In the genomic region with DNA sequence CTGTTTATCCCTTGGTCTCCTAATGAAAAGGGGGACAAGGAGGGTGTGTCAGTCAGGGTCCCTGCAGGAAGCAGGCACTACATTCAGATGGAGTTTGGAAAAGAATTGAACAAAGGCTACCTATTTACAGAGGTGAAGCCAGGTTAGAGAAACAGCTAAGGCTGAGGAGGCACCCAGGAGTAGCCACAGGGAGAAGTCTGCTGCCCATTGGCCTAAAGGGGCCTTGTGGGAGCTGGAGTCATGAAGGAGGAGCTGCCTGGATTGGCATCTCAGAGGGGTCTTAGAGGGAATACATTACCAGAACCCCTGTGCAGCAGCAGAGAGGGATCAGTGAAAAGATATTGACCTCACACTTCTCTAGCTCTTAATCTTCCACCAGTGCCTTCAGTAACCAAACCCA, we compare ENCODE assay signal across 2 cellular contexts.
TF ChIP-seq lines count a peak whose summit lies in the region.

No MANE protein-coding gene starts in this region.

TF ChIP-seq in GM23338, 12 proteins besides CTCF, POLR2A, EP300 and RAD21 (continued from another document):
- TF ChIP-seq, protein P1, sequence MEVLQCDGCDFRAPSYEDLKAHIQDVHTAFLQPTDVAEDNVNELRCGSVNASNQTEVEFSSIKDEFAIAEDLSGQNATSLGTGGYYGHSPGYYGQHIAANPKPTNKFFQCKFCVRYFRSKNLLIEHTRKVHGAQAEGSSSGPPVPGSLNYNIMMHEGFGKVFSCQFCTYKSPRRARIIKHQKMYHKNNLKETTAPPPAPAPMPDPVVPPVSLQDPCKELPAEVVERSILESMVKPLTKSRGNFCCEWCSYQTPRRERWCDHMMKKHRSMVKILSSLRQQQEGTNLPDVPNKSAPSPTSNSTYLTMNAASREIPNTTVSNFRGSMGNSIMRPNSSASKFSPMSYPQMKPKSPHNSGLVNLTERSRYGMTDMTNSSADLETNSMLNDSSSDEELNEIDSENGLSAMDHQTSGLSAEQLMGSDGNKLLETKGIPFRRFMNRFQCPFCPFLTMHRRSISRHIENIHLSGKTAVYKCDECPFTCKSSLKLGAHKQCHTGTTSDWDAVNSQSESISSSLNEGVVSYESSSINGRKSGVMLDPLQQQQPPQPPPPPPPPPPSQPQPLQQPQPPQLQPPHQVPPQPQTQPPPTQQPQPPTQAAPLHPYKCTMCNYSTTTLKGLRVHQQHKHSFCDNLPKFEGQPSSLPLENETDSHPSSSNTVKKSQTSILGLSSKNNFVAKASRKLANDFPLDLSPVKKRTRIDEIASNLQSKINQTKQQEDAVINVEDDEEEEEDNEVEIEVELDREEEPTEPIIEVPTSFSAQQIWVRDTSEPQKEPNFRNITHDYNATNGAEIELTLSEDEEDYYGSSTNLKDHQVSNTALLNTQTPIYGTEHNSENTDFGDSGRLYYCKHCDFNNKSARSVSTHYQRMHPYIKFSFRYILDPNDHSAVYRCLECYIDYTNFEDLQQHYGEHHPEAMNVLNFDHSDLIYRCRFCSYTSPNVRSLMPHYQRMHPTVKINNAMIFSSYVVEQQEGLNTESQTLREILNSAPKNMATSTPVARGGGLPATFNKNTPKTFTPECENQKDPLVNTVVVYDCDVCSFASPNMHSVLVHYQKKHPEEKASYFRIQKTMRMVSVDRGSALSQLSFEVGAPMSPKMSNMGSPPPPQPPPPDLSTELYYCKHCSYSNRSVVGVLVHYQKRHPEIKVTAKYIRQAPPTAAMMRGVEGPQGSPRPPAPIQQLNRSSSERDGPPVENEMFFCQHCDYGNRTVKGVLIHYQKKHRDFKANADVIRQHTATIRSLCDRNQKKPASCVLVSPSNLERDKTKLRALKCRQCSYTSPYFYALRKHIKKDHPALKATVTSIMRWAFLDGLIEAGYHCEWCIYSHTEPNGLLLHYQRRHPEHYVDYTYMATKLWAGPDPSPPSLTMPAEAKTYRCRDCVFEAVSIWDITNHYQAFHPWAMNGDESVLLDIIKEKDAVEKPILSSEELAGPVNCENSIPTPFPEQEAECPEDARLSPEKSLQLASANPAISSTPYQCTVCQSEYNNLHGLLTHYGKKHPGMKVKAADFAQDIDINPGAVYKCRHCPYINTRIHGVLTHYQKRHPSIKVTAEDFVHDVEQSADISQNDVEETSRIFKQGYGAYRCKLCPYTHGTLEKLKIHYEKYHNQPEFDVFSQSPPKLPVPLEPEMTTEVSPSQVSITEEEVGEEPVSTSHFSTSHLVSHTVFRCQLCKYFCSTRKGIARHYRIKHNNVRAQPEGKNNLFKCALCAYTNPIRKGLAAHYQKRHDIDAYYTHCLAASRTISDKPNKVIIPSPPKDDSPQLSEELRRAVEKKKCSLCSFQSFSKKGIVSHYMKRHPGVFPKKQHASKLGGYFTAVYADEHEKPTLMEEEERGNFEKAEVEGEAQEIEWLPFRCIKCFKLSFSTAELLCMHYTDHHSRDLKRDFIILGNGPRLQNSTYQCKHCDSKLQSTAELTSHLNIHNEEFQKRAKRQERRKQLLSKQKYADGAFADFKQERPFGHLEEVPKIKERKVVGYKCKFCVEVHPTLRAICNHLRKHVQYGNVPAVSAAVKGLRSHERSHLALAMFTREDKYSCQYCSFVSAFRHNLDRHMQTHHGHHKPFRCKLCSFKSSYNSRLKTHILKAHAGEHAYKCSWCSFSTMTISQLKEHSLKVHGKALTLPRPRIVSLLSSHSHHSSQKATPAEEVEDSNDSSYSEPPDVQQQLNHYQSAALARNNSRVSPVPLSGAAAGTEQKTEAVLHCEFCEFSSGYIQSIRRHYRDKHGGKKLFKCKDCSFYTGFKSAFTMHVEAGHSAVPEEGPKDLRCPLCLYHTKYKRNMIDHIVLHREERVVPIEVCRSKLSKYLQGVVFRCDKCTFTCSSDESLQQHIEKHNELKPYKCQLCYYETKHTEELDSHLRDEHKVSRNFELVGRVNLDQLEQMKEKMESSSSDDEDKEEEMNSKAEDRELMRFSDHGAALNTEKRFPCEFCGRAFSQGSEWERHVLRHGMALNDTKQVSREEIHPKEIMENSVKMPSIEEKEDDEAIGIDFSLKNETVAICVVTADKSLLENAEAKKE (CRISPR knock-in tag; IDR thresholded peaks at IDR 0.05), result no peak
- no peak for TF ChIP-seq NANOG (IDR thresholded peaks at IDR 0.05; ENCODE audit: borderline replicate concordance)
- no peak for TF ChIP-seq ZNF114 (CRISPR knock-in tag; IDR thresholded peaks at IDR 0.05)
- TF ChIP-seq POLR2AphosphoS5 (IDR thresholded peaks at IDR 0.05; ENCODE audit: low read depth), result no peak
- TF ChIP-seq, protein P2, sequence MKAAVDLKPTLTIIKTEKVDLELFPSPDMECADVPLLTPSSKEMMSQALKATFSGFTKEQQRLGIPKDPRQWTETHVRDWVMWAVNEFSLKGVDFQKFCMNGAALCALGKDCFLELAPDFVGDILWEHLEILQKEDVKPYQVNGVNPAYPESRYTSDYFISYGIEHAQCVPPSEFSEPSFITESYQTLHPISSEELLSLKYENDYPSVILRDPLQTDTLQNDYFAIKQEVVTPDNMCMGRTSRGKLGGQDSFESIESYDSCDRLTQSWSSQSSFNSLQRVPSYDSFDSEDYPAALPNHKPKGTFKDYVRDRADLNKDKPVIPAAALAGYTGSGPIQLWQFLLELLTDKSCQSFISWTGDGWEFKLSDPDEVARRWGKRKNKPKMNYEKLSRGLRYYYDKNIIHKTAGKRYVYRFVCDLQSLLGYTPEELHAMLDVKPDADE (IDR thresholded peaks at IDR 0.05), result no peak
- TF ChIP-seq ZNF331 (CRISPR knock-in tag; IDR thresholded peaks at IDR 0.05; ENCODE audit: low read depth), result no peak
- TF ChIP-seq EZH2 (IDR thresholded peaks at IDR 0.05; ENCODE audit: low read depth, unreplicated experiment), result no peak
- TF ChIP-seq, protein P3, sequence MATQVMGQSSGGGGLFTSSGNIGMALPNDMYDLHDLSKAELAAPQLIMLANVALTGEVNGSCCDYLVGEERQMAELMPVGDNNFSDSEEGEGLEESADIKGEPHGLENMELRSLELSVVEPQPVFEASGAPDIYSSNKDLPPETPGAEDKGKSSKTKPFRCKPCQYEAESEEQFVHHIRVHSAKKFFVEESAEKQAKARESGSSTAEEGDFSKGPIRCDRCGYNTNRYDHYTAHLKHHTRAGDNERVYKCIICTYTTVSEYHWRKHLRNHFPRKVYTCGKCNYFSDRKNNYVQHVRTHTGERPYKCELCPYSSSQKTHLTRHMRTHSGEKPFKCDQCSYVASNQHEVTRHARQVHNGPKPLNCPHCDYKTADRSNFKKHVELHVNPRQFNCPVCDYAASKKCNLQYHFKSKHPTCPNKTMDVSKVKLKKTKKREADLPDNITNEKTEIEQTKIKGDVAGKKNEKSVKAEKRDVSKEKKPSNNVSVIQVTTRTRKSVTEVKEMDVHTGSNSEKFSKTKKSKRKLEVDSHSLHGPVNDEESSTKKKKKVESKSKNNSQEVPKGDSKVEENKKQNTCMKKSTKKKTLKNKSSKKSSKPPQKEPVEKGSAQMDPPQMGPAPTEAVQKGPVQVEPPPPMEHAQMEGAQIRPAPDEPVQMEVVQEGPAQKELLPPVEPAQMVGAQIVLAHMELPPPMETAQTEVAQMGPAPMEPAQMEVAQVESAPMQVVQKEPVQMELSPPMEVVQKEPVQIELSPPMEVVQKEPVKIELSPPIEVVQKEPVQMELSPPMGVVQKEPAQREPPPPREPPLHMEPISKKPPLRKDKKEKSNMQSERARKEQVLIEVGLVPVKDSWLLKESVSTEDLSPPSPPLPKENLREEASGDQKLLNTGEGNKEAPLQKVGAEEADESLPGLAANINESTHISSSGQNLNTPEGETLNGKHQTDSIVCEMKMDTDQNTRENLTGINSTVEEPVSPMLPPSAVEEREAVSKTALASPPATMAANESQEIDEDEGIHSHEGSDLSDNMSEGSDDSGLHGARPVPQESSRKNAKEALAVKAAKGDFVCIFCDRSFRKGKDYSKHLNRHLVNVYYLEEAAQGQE (IDR thresholded peaks at IDR 0.05; ENCODE audit: unreplicated experiment), result no peak

TF ChIP-seq in WTC11, 78 proteins besides CTCF, POLR2A, EP300 and RAD21 (continued from another document):
- TF ChIP-seq, protein P4, sequence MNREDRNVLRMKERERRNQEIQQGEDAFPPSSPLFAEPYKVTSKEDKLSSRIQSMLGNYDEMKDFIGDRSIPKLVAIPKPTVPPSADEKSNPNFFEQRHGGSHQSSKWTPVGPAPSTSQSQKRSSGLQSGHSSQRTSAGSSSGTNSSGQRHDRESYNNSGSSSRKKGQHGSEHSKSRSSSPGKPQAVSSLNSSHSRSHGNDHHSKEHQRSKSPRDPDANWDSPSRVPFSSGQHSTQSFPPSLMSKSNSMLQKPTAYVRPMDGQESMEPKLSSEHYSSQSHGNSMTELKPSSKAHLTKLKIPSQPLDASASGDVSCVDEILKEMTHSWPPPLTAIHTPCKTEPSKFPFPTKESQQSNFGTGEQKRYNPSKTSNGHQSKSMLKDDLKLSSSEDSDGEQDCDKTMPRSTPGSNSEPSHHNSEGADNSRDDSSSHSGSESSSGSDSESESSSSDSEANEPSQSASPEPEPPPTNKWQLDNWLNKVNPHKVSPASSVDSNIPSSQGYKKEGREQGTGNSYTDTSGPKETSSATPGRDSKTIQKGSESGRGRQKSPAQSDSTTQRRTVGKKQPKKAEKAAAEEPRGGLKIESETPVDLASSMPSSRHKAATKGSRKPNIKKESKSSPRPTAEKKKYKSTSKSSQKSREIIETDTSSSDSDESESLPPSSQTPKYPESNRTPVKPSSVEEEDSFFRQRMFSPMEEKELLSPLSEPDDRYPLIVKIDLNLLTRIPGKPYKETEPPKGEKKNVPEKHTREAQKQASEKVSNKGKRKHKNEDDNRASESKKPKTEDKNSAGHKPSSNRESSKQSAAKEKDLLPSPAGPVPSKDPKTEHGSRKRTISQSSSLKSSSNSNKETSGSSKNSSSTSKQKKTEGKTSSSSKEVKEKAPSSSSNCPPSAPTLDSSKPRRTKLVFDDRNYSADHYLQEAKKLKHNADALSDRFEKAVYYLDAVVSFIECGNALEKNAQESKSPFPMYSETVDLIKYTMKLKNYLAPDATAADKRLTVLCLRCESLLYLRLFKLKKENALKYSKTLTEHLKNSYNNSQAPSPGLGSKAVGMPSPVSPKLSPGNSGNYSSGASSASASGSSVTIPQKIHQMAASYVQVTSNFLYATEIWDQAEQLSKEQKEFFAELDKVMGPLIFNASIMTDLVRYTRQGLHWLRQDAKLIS (CRISPR knock-in tag; IDR thresholded peaks at IDR 0.05; ENCODE audit: borderline replicate concordance), result no peak
- TF ChIP-seq IRF2 (CRISPR knock-in tag; IDR thresholded peaks at IDR 0.05; ENCODE audit: borderline replicate concordance, low read depth) (no peak), CBFB (CRISPR knock-in tag; IDR thresholded peaks at IDR 0.05; ENCODE audit: low read depth) (no peak), RELA (CRISPR knock-in tag; IDR thresholded peaks at IDR 0.05; ENCODE audit: borderline replicate concordance) (no peak), FOXP1 (CRISPR knock-in tag; IDR thresholded peaks at IDR 0.05; ENCODE audit: borderline replicate concordance) (no peak), OVOL2 (CRISPR knock-in tag; IDR thresholded peaks at IDR 0.05; ENCODE audit: borderline replicate concordance) (no peak), ZNF671 (CRISPR knock-in tag; IDR thresholded peaks at IDR 0.05) (no peak), RORB (CRISPR knock-in tag; IDR thresholded peaks at IDR 0.05) (no peak), JUN (CRISPR knock-in tag; IDR thresholded peaks at IDR 0.05) (no peak)
- TF ChIP-seq, protein P5, sequence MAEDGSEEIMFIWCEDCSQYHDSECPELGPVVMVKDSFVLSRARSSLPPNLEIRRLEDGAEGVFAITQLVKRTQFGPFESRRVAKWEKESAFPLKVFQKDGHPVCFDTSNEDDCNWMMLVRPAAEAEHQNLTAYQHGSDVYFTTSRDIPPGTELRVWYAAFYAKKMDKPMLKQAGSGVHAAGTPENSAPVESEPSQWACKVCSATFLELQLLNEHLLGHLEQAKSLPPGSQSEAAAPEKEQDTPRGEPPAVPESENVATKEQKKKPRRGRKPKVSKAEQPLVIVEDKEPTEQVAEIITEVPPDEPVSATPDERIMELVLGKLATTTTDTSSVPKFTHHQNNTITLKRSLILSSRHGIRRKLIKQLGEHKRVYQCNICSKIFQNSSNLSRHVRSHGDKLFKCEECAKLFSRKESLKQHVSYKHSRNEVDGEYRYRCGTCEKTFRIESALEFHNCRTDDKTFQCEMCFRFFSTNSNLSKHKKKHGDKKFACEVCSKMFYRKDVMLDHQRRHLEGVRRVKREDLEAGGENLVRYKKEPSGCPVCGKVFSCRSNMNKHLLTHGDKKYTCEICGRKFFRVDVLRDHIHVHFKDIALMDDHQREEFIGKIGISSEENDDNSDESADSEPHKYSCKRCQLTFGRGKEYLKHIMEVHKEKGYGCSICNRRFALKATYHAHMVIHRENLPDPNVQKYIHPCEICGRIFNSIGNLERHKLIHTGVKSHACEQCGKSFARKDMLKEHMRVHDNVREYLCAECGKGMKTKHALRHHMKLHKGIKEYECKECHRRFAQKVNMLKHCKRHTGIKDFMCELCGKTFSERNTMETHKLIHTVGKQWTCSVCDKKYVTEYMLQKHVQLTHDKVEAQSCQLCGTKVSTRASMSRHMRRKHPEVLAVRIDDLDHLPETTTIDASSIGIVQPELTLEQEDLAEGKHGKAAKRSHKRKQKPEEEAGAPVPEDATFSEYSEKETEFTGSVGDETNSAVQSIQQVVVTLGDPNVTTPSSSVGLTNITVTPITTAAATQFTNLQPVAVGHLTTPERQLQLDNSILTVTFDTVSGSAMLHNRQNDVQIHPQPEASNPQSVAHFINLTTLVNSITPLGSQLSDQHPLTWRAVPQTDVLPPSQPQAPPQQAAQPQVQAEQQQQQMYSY (CRISPR knock-in tag; IDR thresholded peaks at IDR 0.05), result no peak
